In the genomic region with DNA sequence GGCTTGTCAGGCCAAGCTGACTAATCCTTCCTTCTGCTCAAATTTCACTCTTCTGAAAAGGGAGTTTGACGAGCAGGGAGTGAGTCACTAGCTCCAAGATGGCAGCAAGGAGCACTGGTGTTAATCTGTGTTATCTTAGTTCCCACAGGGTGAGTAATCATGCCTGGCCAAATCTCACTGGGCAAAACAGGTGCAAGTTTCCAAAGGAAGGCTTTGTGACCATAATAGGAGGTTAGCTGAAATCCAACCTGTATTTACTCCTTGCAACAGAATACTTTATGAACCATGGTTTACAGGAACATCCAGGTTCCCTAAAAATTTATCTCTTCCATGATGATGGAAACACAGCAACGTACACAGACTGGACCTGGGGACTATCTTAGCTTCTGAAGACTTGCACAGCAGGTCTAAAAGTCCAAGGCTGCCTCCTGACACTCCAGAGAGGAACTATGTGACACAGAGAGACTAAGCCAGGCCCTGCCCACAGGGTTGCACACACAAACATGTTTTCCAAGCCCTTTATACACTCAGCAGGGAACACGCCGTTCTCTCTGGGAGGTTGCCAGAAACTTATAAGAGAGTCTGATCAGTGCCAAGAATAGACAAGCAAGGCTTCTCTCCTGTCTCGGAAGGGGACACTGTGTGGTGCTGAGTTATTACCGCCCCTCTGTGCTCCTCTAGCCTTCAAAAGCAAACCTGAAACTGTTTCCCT, we compare ENCODE assay signal across 8 cellular contexts. TPM values are rescaled to one million over a fixed set of nuclear protein-coding genes. Genes with fewer than 3 reads are reported as not detected.
DNase-seq lines count a peak whose midpoint lies in the region; ATAC-seq, FAIRE-seq and TF ChIP-seq lines count a peak whose summit lies in the region.

No MANE protein-coding gene starts in this region.

- no peak for ATAC-seq in GM19023 (IDR thresholded peaks at IDR 0.05; ENCODE audit: unreplicated experiment)

- H3K27me3 ChIP-seq in BJ (ENCODE audit: control insufficient read depth, insufficient read depth, low read length) (no peaks in the 10 kb centered on the region; the same call in 1 of the 2 replicates), bronchial epithelial cell (ENCODE audit: control insufficient read depth, insufficient read depth, low read length) (no peaks in the 10 kb centered on the region), layer of hippocampus (ENCODE audit: control insufficient read depth, insufficient read depth, low read length) (no peaks in the 10 kb centered on the region)

- TF ChIP-seq CTCF in BJ (IDR thresholded peaks at IDR 0.05; ENCODE audit: insufficient read depth, low read depth, low read length) (no peak), bronchial epithelial cell (IDR thresholded peaks at IDR 0.05; ENCODE audit: insufficient read depth, low read length, severe bottlenecking) (no peak)

- no peak for TF ChIP-seq POLR2A in GM12892 (IDR thresholded peaks at IDR 0.05; ENCODE audit: low read depth, low read length)

- POLR2A ChIA-PET in BJ (lab: Charles Lee), result no interaction called here

- peak; percentile 94 for FAIRE-seq in bronchial epithelial cell (lab: Jason Lieb, UNC)
- no peak for FAIRE-seq in GM12892 (lab: Jason Lieb, UNC)

- H3K27ac ChIP-seq in layer of hippocampus (ENCODE audit: low read depth, low read length), result peak overlapping the region; percentile 99

- DNase-seq in BJ (ENCODE audit: low read depth), result peak; percentile 36
- peak; percentile 66 for DNase-seq in NCI-H146 (lab: John Stamatoyannopoulos, UW)
- peak; percentile 98 for DNase-seq in bronchial epithelial cell (ENCODE audit: low read depth)
- peak; percentile 99 for DNase-seq in superior temporal gyrus (ENCODE audit: extremely low spot score)
- DNase-seq in GM12892 (ENCODE audit: insufficient read length), result no peak
- no peak for DNase-seq in NCI-H187 treated with DMSO at 0.1 percent for 48 hours (lab: John Stamatoyannopoulos, UW)

- H3K4me3 ChIP-seq in BJ (ENCODE audit: low read depth, low read length) (no peak overlapping the region), bronchial epithelial cell (ENCODE audit: low read depth, low read length) (no peak overlapping the region)

- CTCF ChIA-PET in BJ (lab: Yijun Ruan, JAX), result interaction anchor here (0.7 to 28.1 kb wide), 6 partner anchors 9 to 140 kb away, joined by 3 to 591 read pairs (median 4); no protein-coding TSS in a partner anchor

- H3K36me3 ChIP-seq in BJ (ENCODE audit: control insufficient read depth, insufficient read depth, low read length) (no peaks in the 10 kb centered on the region), bronchial epithelial cell (ENCODE audit: control insufficient read depth, insufficient read depth, low read length) (no peaks in the 10 kb centered on the region)

RNA-seq across cellular contexts. Expression of gene PDK4, which starts 46.3 kb away (rescaled TPM):
- 0.05 and 0.18 TPM in 2 replicates for polyA plus RNA-seq in BJ (2011; rRNA removed)
- polyA minus RNA-seq in BJ (2011; rRNA and poly(A)+ RNA removed), result 0.38 TPM in 1 of 2 replicates, not detected in the other
- total RNA-seq in bronchial epithelial cell, result 0.53 and 0.64 TPM in 2 replicates
- not detected for polyA plus RNA-seq in GM12892 (2012; ENCODE audit: missing spikeins)

Comparison
In these comparisons a context has a peak if more than half of its experiments do, and no peak if none do; other contexts are left out.
1. DNase-seq: peak in BJ (single experiment), NCI-H146 (single experiment), bronchial epithelial cell (single experiment) and superior temporal gyrus (single experiment); none in GM12892 (single experiment) and NCI-H187 treated with DMSO at 0.1 percent for 48 hours (single experiment).